Comparison of ENCODE assay signal across 8 cellular contexts in the genomic region with DNA sequence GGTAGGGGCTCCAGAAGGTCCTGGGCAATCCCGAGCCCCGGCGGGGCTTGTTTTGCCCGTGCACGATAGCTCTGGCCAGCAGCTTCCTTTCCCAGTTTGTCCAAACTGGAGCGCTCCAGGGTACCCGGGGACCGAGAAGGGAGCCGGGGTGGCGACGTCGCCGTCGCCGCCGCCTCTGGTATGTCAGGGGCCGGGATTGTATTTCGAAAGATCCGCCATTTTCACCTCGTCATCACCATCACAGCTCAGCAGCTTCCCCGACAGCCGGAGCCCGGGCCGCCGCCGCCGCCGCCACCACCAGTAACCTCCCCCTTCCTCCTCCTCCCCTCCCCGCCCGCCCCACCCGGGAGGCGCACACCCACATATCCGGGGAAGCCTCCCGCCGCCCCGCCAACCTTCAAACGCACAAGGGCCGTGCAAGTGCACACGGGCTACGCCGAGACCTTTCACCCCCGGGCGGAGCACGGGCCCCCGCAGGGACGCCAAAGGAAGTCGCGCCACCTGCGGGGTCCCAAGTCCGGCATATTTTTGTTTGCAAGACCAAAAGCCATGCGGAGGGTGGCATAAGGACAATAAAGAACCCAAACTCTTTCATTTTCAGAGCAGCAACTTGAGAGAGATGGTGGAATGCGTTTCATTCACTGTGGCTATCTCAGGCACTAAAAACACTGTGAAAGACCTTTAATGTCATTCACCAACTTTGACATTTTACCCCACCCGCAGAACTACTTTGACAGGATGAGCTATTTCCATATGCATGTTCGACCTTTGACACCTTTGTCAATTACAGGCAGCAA. TPM values are rescaled to one million over a fixed set of nuclear protein-coding genes. Genes with fewer than 3 reads are reported as not detected.
DNase-seq lines count a peak whose midpoint lies in the region; ATAC-seq and TF ChIP-seq lines count a peak whose summit lies in the region.

A gene (minus strand): TSS at position 302 of the 797 bp plus-strand sequence. CDS start 25,979 bp downstream, outside the sequence.

- H3K27ac ChIP-seq in temporal lobe (ENCODE audit: low read depth, low read length) = peak within 1 kb of the TSS; percentile 9

- DNase-seq in DMS53 (lab: John Stamatoyannopoulos, UW) = peak; percentile 75
- peak; percentile 73 for DNase-seq in KBM-7
- DNase-seq in SKM-1 (lab: John Stamatoyannopoulos, UW; ENCODE audit: unreplicated experiment) = peak; percentile 69
- DNase-seq in activated naive CD4-positive, alpha-beta T cell treated with anti-CD3 and anti-CD28 coated beads, Interleukin-2, amount 50 U/mL, for 16 hours = peak; percentile 84
- DNase-seq in globus pallidus (ENCODE audit: low spot score) = peak; percentile 74
- DNase-seq in omental fat pad (ENCODE audit: low spot score) = peak; percentile 48

- ATAC-seq in GM21528 (IDR thresholded peaks at IDR 0.05; ENCODE audit: low FRiP score, unreplicated experiment) (peak; percentile 36), omental fat pad (ENCODE audit: low FRiP score) (peak; percentile 54)

- no peak for TF ChIP-seq CTCF in omental fat pad (IDR thresholded peaks at IDR 0.05)

- in situ Hi-C loops in KBM-7 (cut with MboI; ENCODE audit: low pct_unique_long_range_greater_than_20kb, low sequenced_read_pairs) = no loop called here

RNA-seq across cellular contexts. Expression of the gene that starts here (rescaled TPM):
- total RNA-seq in omental fat pad (10 to 100 TPM in 1 of 4 donors, 1 to 10 TPM in 3; 5.8 to 13.6 (median 7.7) TPM), temporal lobe (17.9 TPM)

Comparison
In these comparisons a context has a peak if more than half of its experiments do, and no peak if none do; other contexts are left out.
1. Peak in every context shown above with its lines: DNase-seq, ATAC-seq and H3K27ac ChIP-seq.